In the genomic region with DNA sequence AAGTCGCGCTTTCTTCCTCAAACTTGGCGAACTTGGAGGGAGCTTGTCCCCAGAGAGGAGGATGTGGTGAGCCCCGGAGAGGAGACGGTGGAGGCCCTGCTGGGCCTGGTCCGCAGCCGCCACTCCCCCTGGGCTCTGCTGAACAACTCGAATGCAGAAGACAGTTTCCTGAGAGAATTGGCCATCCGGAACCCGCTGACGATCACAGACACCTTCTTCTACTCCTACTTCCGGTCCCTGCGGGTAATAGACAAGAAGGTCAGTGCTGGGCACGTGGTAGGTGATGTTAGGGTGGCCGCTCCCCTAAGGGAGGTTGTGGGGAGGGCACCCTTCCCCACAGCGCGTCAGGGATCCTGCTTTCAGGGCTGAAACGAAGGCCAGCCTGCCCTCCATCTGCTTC, we compare ENCODE assay signal across 16 cellular contexts. TPM values are rescaled to one million over a fixed set of nuclear protein-coding genes. Genes with fewer than 3 reads are reported as not detected.
A peak's percentile ranks its signal among the peaks of the same experiment; 100 is the strongest.
DNase-seq lines count a peak whose midpoint lies in the region; ATAC-seq and TF ChIP-seq lines count a peak whose summit lies in the region.
"Had no signal": no experiment of that assay in that cellular context is flagged by ENCODE, and none has a peak within 500 bp of the region (broad histone marks: within the 10 kb centered on the region; RNA-seq: fewer than 3 reads in every experiment).

No MANE protein-coding gene starts in this region.

- TF ChIP-seq POLR2A in NB4 (IDR thresholded peaks at IDR 0.05; ENCODE audit: extremely low read depth, insufficient read length) (peak; percentile 36), sigmoid colon (IDR thresholded peaks at IDR 0.05) (no peak)

- no peaks in the 10 kb centered on the region for H3K9me3 Mint-ChIP-seq in activated CD4-positive, alpha-beta T cell treated with anti-CD3 and anti-CD28 coated beads, Interleukin-2, amount 10 ng/mL, durations not matched to agents 7 days and 5 days
- no peaks in the 10 kb centered on the region for H3K9me3 Mint-ChIP-seq in dendritic cell treated with granulocyte-macrophage colony-stimulating factor and Interleukin-4, amounts not matched to agents 40 ng/mL and 50 ng/mL, for 4 days

- no peaks in the 10 kb centered on the region for H3K36me3 ChIP-seq in left lung
- no peaks in the 10 kb centered on the region for H3K36me3 ChIP-seq in sigmoid colon
- H3K36me3 ChIP-seq: neutrophil had no signal

- H3K36me3 Mint-ChIP-seq in activated CD4-positive, alpha-beta T cell treated with anti-CD3 and anti-CD28 coated beads, Interleukin-2, amount 10 ng/mL, durations not matched to agents 7 days and 5 days (ENCODE audit: low read depth) = no peaks in the 10 kb centered on the region
- no peaks in the 10 kb centered on the region for H3K36me3 Mint-ChIP-seq in dendritic cell treated with granulocyte-macrophage colony-stimulating factor and Interleukin-4, amounts not matched to agents 40 ng/mL and 50 ng/mL, for 4 days (ENCODE audit: low read depth)

- peaks cover 14% of the 10 kb centered on the region for H3K4me1 Mint-ChIP-seq in activated CD4-positive, alpha-beta T cell treated with anti-CD3 and anti-CD28 coated beads, Interleukin-2, amount 10 ng/mL, durations not matched to agents 7 days and 5 days
- peaks cover 19% of the 10 kb centered on the region for H3K4me1 Mint-ChIP-seq in dendritic cell treated with granulocyte-macrophage colony-stimulating factor and Interleukin-4, amounts not matched to agents 40 ng/mL and 50 ng/mL, for 4 days (ENCODE audit: low read depth)

- no peak for TF ChIP-seq CTCF in NB4 (IDR thresholded peaks at IDR 0.05; ENCODE audit: low read depth, low read length)
- no peak for TF ChIP-seq CTCF in left lung (IDR thresholded peaks at IDR 0.05)
- TF ChIP-seq CTCF in sigmoid colon (IDR thresholded peaks at IDR 0.05) = no peak

- H3K27ac ChIP-seq in left lung (no peak overlapping the region), sigmoid colon (no peak overlapping the region)
- H3K27ac ChIP-seq: neutrophil, testis had no signal

- WGBS in sigmoid colon, 2 donors = 60 to 86% methylated on average over 18 of the region's 18 CpGs

- no peak overlapping the region for H3K4me3 ChIP-seq in NB4 (ENCODE audit: low read depth, low read length)
- H3K4me3 ChIP-seq in left lung = no peak overlapping the region
- H3K4me3 ChIP-seq in sigmoid colon = no peak overlapping the region
- H3K4me3 ChIP-seq: testis had no signal

- DNase-seq in activated CD4-positive, alpha-beta T cell treated with anti-CD3 and anti-CD28 coated beads, Interleukin-2, amount 10 ng/mL, durations not matched to agents 7 days and 5 days = no peak
- no peak for DNase-seq in activated CD4-positive, alpha-beta T cell treated with anti-CD3 and anti-CD28 coated beads for 1 hour
- DNase-seq in NB4 (ENCODE audit: low read depth) (peak; percentile 92), left lung (no peak), sigmoid colon (no peak)
- no peak for DNase-seq in stimulated activated naive CD8-positive, alpha-beta T cell treated with anti-CD3 and anti-CD28 coated beads, Interleukin-15, Interleukin-2, amounts not matched to agents 100 U/mL and 50 U/mL, for 24 hours
- DNase-seq: activated CD4-positive, alpha-beta T cell treated with anti-CD3 and anti-CD28 coated beads for 36 hours; central memory CD4-positive, alpha-beta T cell; NCI-H1105 treated with DMSO at 0.1 percent for 48 hours; NCI-H446 treated with DMSO at 0.1 percent for 48 hours; small intestine; testis had no signal

- peak; percentile 29 for ATAC-seq in stimulated activated naive CD8-positive, alpha-beta T cell treated with anti-CD3 and anti-CD28 coated beads, Interleukin-15, Interleukin-2, amounts not matched to agents 100 U/mL and 50 U/mL, for 24 hours
- ATAC-seq in left lung (no peak), GM18517 (IDR thresholded peaks at IDR 0.05; ENCODE audit: unreplicated experiment) (no peak)
- ATAC-seq: activated CD4-positive, alpha-beta T cell treated with anti-CD3 and anti-CD28 coated beads for 36 hours had no signal

- H3K27ac Mint-ChIP-seq in activated CD4-positive, alpha-beta T cell treated with anti-CD3 and anti-CD28 coated beads, Interleukin-2, amount 10 ng/mL, durations not matched to agents 7 days and 5 days = no peak overlapping the region
- no peak overlapping the region for H3K27ac Mint-ChIP-seq in dendritic cell treated with granulocyte-macrophage colony-stimulating factor and Interleukin-4, amounts not matched to agents 40 ng/mL and 50 ng/mL, for 4 days
- H3K27ac Mint-ChIP-seq: activated CD4-positive, alpha-beta T cell treated with anti-CD3 and anti-CD28 coated beads for 36 hours had no signal

- intact Hi-C loops in dendritic cell treated with granulocyte-macrophage colony-stimulating factor and Interleukin-4, amounts not matched to agents 40 ng/mL and 50 ng/mL, for 4 days (cut with micrococcal nuclease) = no loop called here
- intact Hi-C loops in left lung (cut with DNase I) = no loop called here
- intact Hi-C loops in sigmoid colon (cut with DNase I) = loop anchor here (10.0 kb wide), 1 partner anchor 150 kb away; no protein-coding TSS in a partner anchor

- H3K9me3 ChIP-seq in left lung (no peaks in the 10 kb centered on the region), sigmoid colon (no peaks in the 10 kb centered on the region)
- H3K9me3 ChIP-seq: neutrophil, testis had no signal

- CTCF ChIA-PET in activated CD4-positive, alpha-beta T cell treated with anti-CD3 and anti-CD28 coated beads, Interleukin-2, amount 10 ng/mL, durations not matched to agents 7 days and 5 days (lab: Charles Lee) = no interaction called here

- peaks cover 11% of the 10 kb centered on the region for H3K27me3 Mint-ChIP-seq in activated CD4-positive, alpha-beta T cell treated with anti-CD3 and anti-CD28 coated beads, Interleukin-2, amount 10 ng/mL, durations not matched to agents 7 days and 5 days
- H3K27me3 Mint-ChIP-seq in dendritic cell treated with granulocyte-macrophage colony-stimulating factor and Interleukin-4, amounts not matched to agents 40 ng/mL and 50 ng/mL, for 4 days = peaks cover 36% of the 10 kb centered on the region

- peaks cover 0 to 12% of the 10 kb centered on the region in 2 donors for H3K4me1 ChIP-seq in left lung
- peaks cover 0 to 11% (median 5%) of the 10 kb centered on the region in 4 donors for H3K4me1 ChIP-seq in sigmoid colon
- H3K4me1 ChIP-seq: testis had no signal

- POLR2A ChIA-PET in activated CD4-positive, alpha-beta T cell treated with anti-CD3 and anti-CD28 coated beads, Interleukin-2, amount 10 ng/mL, durations not matched to agents 7 days and 5 days (lab: Charles Lee) = interaction anchor here (0.6 kb wide), 1 partner anchor 781 kb away, joined by 3 read pairs; no protein-coding TSS in a partner anchor

- peaks cover 0 to 26% of the 10 kb centered on the region in 2 donors for H3K27me3 ChIP-seq in left lung
- H3K27me3 ChIP-seq in sigmoid colon = no peaks in the 10 kb centered on the region
- H3K27me3 ChIP-seq: testis had no signal

- peak overlapping the region; percentile 13 for H3K4me3 Mint-ChIP-seq in activated CD4-positive, alpha-beta T cell treated with anti-CD3 and anti-CD28 coated beads, Interleukin-2, amount 10 ng/mL, durations not matched to agents 7 days and 5 days
- peak overlapping the region; percentile 45 for H3K4me3 Mint-ChIP-seq in dendritic cell treated with granulocyte-macrophage colony-stimulating factor and Interleukin-4, amounts not matched to agents 40 ng/mL and 50 ng/mL, for 4 days
- H3K4me3 Mint-ChIP-seq: activated CD4-positive, alpha-beta T cell treated with anti-CD3 and anti-CD28 coated beads for 36 hours had no signal

- TF ChIP-seq EP300 in sigmoid colon (IDR thresholded peaks at IDR 0.05) = no peak

RNA-seq across cellular contexts. Expression of gene LRRC43, which starts 1.6 kb away (rescaled TPM):
- total RNA-seq in activated CD4-positive, alpha-beta T cell treated with anti-CD3 and anti-CD28 coated beads, Interleukin-2, amount 10 ng/mL, durations not matched to agents 7 days and 5 days = not detected
- total RNA-seq in left lung = 1 to 10 TPM in 1 of 2 donors, under 1 TPM in 1; 0.70 to 2.1 TPM
- 1 to 10 TPM in 2 of 4 donors, under 1 TPM in 1, not detected in 1; 0.54 to 4.4 (median 1.9) TPM for total RNA-seq in sigmoid colon
- polyA plus RNA-seq in sigmoid colon = under 1 TPM in 1 of 3 donors, not detected in 2; 0.19 TPM
- total RNA-seq: A673 had no signal

RNA-seq across cellular contexts. Expression of gene IL31, which starts 10.5 kb away (rescaled TPM):
- not detected for total RNA-seq in activated CD4-positive, alpha-beta T cell treated with anti-CD3 and anti-CD28 coated beads, Interleukin-2, amount 10 ng/mL, durations not matched to agents 7 days and 5 days
- total RNA-seq in left lung (not detected), sigmoid colon (not detected)
- not detected for polyA plus RNA-seq in sigmoid colon
- total RNA-seq: A673, testis had no signal
- polyA plus RNA-seq: small intestine had no signal

RNA-seq across cellular contexts. Expression of gene B3GNT4, which starts 19.0 kb away (rescaled TPM):
- under 1 TPM; 0.50 to 0.71 TPM for total RNA-seq in activated CD4-positive, alpha-beta T cell treated with anti-CD3 and anti-CD28 coated beads, Interleukin-2, amount 10 ng/mL, durations not matched to agents 7 days and 5 days
- total RNA-seq in left lung (under 1 TPM; 0.23 to 0.42 TPM), sigmoid colon (under 1 TPM in 2 of 4 donors, not detected in 2; under 0.01 to 0.55 TPM)
- 1 to 10 TPM in 1 of 3 donors, under 1 TPM in 2; 0.46 to 1.0 (median 0.60) TPM for polyA plus RNA-seq in sigmoid colon

RNA-seq across cellular contexts. Expression of gene DIABLO, which starts 41.3 kb away (rescaled TPM):
- 10 to 100 TPM; 36.1 to 37.7 TPM for total RNA-seq in activated CD4-positive, alpha-beta T cell treated with anti-CD3 and anti-CD28 coated beads, Interleukin-2, amount 10 ng/mL, durations not matched to agents 7 days and 5 days
- total RNA-seq in left lung (10 to 100 TPM; 34.6 to 34.7 TPM), sigmoid colon (10 to 100 TPM; 43.4 to 56.7 (median 50.7) TPM)
- 10 to 100 TPM; 55.5 to 61.3 (median 55.9) TPM for polyA plus RNA-seq in sigmoid colon
